ENCODE assay signal across 9 cellular contexts in the genomic region with DNA sequence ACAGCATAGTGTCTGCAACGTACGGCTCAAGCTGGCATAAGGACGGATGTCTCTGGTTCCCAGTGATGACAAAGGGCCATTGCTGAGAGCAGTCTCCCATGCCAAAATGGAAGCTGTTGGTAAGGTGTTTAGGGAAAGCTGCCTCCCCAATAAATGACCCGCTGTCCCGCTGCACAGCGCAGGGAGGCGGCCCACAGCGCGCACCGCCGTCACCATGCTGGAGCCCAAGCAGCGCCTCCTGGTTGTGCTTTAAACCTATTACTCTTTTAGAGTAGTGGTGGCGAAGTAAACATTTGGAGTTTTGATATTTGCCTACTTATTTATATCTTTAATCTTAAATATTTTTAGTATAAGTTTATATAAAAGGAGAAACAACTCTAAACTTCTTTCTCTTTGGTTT.
"Had no signal": no experiment of that assay in that cellular context is flagged by ENCODE, and none has a peak within 500 bp of the region (broad histone marks: within the 10 kb centered on the region; RNA-seq: fewer than 3 reads in every experiment).

No MANE protein-coding gene starts in this region.

- H3K27ac Mint-ChIP-seq: HFFc6, IgD-negative memory B cell had no signal

- H3K27ac ChIP-seq: GM23248, HL-60 had no signal

- H3K9me3 Mint-ChIP-seq: HFFc6 had no signal

- DNase-seq: GM23248, H7, HFFc6, KG1 had no signal

- ATAC-seq: HCT116, HepG2 had no signal

- H3K4me3 ChIP-seq: GM23248, HAP-1 had no signal

- H3K9ac ChIP-seq: GM23248 had no signal

- FAIRE-seq: HepG2 had no signal

- H3K36me3 Mint-ChIP-seq: IgD-negative memory B cell had no signal

- H3K4me1 ChIP-seq: HAP-1 had no signal

- H2AFZ ChIP-seq: GM23248 had no signal

- H3K4me3 Mint-ChIP-seq: HFFc6, IgD-negative memory B cell had no signal

- H3K36me3 ChIP-seq: HAP-1 had no signal

- H3K9me3 ChIP-seq: HAP-1 had no signal
